Comparison of ENCODE assay signal across 28 cellular contexts in genomic region chr10:69840773-69841172, GRCh38. TPM values are rescaled to one million over a fixed set of nuclear protein-coding genes. Genes with fewer than 3 reads are reported as not detected.
"Had no signal": no experiment of that assay in that cellular context is flagged by ENCODE, and none has a peak within 500 bp of the region (broad histone marks: within the 10 kb centered on the region; RNA-seq: fewer than 3 reads in every experiment).

No MANE protein-coding gene starts in this region.

- ATAC-seq: activated CD4-positive, alpha-beta T cell treated with anti-CD3 and anti-CD28 coated beads for 36 hours; activated T-cell treated with anti-CD3 and anti-CD28 coated beads, Interleukin-2, amount 50 U/mL, for 72 hours; Panc1; T-cell had no signal

- H3K27me3 ChIP-seq: MG63, SJCRH30 had no signal

- H3K9me3 Mint-ChIP-seq: activated CD4-positive, alpha-beta memory T cell treated with anti-CD3 and anti-CD28 coated beads, Interleukin-2, amount 10 ng/mL, durations not matched to agents 7 days and 5 days; activated naive CD4-positive, alpha-beta T cell treated with anti-CD3 and anti-CD28 coated beads, Interleukin-2, amount 10 ng/mL, durations not matched to agents 7 days and 5 days; activated T-helper 2 cell treated with anti-CD3 and anti-CD28 coated beads, Interferon-gamma antibody, Interleukin-2, Interleukin-4, amounts not matched to agents 10 μg/mL and 5 μg/mL and 100 μg/mL, durations not matched to agents 14 hours and 24 hours and 36 hours; T-cell had no signal

- H3K27ac ChIP-seq: SJCRH30, VCaP had no signal

- H3K36me3 Mint-ChIP-seq: activated naive CD4-positive, alpha-beta T cell treated with anti-CD3 and anti-CD28 coated beads, Interleukin-2, amount 10 ng/mL, durations not matched to agents 7 days and 5 days; activated naive CD8-positive, alpha-beta T cell treated with anti-CD3 and anti-CD28 coated beads for 36 hours; T-cell had no signal

- H3K9me3 ChIP-seq: MG63, SJCRH30 had no signal

- H3K36me3 ChIP-seq: MG63, SJCRH30 had no signal

- H3K4me3 ChIP-seq: MG63, SJCRH30 had no signal

- H3K4me1 Mint-ChIP-seq: activated CD4-positive, alpha-beta memory T cell treated with anti-CD3 and anti-CD28 coated beads, Interleukin-2, amount 10 ng/mL, durations not matched to agents 7 days and 5 days; activated naive CD4-positive, alpha-beta T cell treated with anti-CD3 and anti-CD28 coated beads, Interleukin-2, amount 10 ng/mL, durations not matched to agents 7 days and 5 days; T-cell had no signal

- H3K27ac Mint-ChIP-seq: activated CD4-positive, alpha-beta memory T cell treated with anti-CD3 and anti-CD28 coated beads, Interleukin-2, amount 10 ng/mL, durations not matched to agents 7 days and 5 days; activated CD4-positive, alpha-beta T cell treated with anti-CD3 and anti-CD28 coated beads for 36 hours; activated naive CD4-positive, alpha-beta T cell treated with anti-CD3 and anti-CD28 coated beads, Interleukin-2, amount 10 ng/mL, durations not matched to agents 7 days and 5 days; activated naive CD8-positive, alpha-beta T cell treated with anti-CD3 and anti-CD28 coated beads for 36 hours; activated T-cell treated with anti-CD3 and anti-CD28 coated beads, Interleukin-2, amount 50 U/mL, for 72 hours; activated T-helper 2 cell treated with anti-CD3 and anti-CD28 coated beads, Interferon-gamma antibody, Interleukin-2, Interleukin-4, amounts not matched to agents 10 μg/mL and 5 μg/mL and 100 μg/mL, durations not matched to agents 14 hours and 24 hours and 36 hours; T-cell had no signal

- H3K4me3 Mint-ChIP-seq: activated CD4-positive, alpha-beta memory T cell treated with anti-CD3 and anti-CD28 coated beads, Interleukin-2, amount 10 ng/mL, durations not matched to agents 7 days and 5 days; activated CD4-positive, alpha-beta T cell treated with anti-CD3 and anti-CD28 coated beads for 36 hours; activated naive CD4-positive, alpha-beta T cell treated with anti-CD3 and anti-CD28 coated beads, Interleukin-2, amount 10 ng/mL, durations not matched to agents 7 days and 5 days; activated naive CD8-positive, alpha-beta T cell treated with anti-CD3 and anti-CD28 coated beads for 36 hours; activated T-cell treated with anti-CD3 and anti-CD28 coated beads, Interleukin-2, amount 50 U/mL, for 72 hours; T-cell had no signal

- DNase-seq: activated CD4-positive, alpha-beta memory T cell treated with anti-CD3 and anti-CD28 coated beads, Interleukin-2, amount 10 ng/mL, durations not matched to agents 7 days and 5 days; activated CD4-positive, alpha-beta T cell treated with anti-CD3 and anti-CD28 coated beads for 36 hours; activated CD4-positive, alpha-beta T cell treated with anti-CD3 and anti-CD28 coated beads, Interleukin-2, amount 50 U/mL, for 1 hour; activated gamma-delta T cell treated with Interleukin-2 at 50 U/mL for 16 hours; activated naive CD4-positive, alpha-beta T cell treated with anti-CD3 and anti-CD28 coated beads, Interleukin-2, amount 10 ng/mL, durations not matched to agents 7 days and 5 days; activated naive CD8-positive, alpha-beta T cell treated with anti-CD3 and anti-CD28 coated beads for 36 hours; activated T-cell treated with anti-CD3 and anti-CD28 coated beads for 4 hours; activated T-cell treated with anti-CD3 and anti-CD28 coated beads, Interleukin-2, amount 50 U/mL, for 72 hours; central memory CD4-positive, alpha-beta T cell; MG63; NCI-H1105; NCI-H1436 treated with DMSO at 0.1 percent for 48 hours; NCI-H187; NCI-H2081; NCI-H510A treated with DMSO at 0.1 percent for 48 hours; NCI-H69; NK-92 treated with Interleukin-12 subunit alpha and Interleukin-12 subunit beta, amount 100 ng/mL, for 24 hours; OCI-M1; Right ventricle myocardium superior; RPMI8226; T-cell; T-helper 2 cell; T1000 had no signal

RNA-seq across cellular contexts. Expression of gene COL13A1, which starts 39.1 kb away (rescaled TPM):
- total RNA-seq: activated CD4-positive, alpha-beta memory T cell treated with anti-CD3 and anti-CD28 coated beads, Interleukin-2, amount 10 ng/mL, durations not matched to agents 7 days and 5 days; activated CD4-positive, alpha-beta T cell treated with anti-CD3 and anti-CD28 coated beads for 36 hours; activated CD8-positive, alpha-beta memory T cell treated with anti-CD3 and anti-CD28 coated beads for 36 hours; activated naive CD8-positive, alpha-beta T cell treated with anti-CD3 and anti-CD28 coated beads for 36 hours; activated T-cell treated with anti-CD3 and anti-CD28 coated beads, Interleukin-2, amount 50 U/mL, for 72 hours; activated T-helper 2 cell treated with anti-CD3 and anti-CD28 coated beads, Interferon-gamma antibody, Interleukin-2, Interleukin-4, amounts not matched to agents 10 μg/mL and 5 μg/mL and 100 μg/mL, durations not matched to agents 14 hours and 24 hours and 36 hours had no signal
